ENCODE assay signal across 1 cellular context in the genomic region with DNA sequence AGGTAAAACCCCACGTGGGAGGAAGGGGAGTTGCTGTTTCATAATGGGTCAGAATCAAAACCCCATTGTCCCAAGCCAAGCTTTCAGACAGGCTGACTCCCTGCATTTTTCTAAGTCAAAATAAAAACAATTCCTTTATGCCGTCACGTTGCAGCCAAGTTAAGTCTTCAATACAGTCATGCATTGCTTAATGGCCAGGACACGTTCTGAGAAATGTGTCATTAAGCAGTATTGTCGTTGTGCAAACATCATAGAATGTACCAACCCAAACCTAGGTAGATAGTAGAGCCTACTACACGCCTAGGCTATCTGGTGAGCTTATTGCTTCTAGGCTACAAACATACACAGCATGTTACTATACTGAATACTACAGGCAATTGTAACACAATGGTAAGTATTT.
TF ChIP-seq lines count a peak whose summit lies in the region.

No MANE protein-coding gene starts in this region.

TF ChIP-seq in K562, 482 proteins besides CTCF, POLR2A, EP300 and RAD21 (continued from another document):
- TF ChIP-seq, protein P1, sequence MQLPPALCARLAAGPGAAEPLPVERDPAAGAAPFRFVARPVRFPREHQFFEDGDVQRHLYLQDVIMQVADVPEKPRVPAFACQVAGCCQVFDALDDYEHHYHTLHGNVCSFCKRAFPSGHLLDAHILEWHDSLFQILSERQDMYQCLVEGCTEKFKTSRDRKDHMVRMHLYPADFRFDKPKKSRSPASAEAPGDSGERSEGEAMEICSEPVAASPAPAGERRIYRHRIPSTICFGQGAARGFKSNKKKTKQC (CRISPR knock-in tag; IDR thresholded peaks at IDR 0.05): no peak
